In the genomic region with DNA sequence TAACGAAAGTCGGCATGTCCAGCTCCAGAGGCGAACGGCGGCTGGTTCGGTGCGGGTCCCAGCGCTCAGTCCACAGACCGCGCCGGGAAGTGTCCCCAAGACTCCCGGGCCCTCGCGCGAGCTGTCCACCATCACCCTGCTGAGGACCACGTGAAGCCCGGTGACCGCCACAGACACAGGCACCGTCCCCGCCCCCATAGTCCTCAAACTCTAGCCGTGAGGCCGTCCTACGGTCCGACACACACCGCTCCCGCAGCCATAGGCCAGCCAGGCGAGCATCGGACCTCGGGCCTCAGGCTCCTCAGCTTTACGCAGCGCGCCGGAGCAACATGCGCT, we compare ENCODE assay signal across 8 cellular contexts. TPM values are rescaled to one million over a fixed set of nuclear protein-coding genes. Genes with fewer than 3 reads are reported as not detected.
DNase-seq lines count a peak whose midpoint lies in the region; ATAC-seq and TF ChIP-seq lines count a peak whose summit lies in the region.

No MANE protein-coding gene starts in this region.

- no peak for TF ChIP-seq POLR2A in HCT116 (IDR thresholded peaks at IDR 0.05; ENCODE audit: borderline replicate concordance, extremely low read depth, insufficient read depth, insufficient read length)

- H4K20me1 ChIP-seq in HCT116 (ENCODE audit: insufficient read depth), result no peaks in the 10 kb centered on the region

- no peak for TF ChIP-seq CTCF in HCT116 (IDR thresholded peaks at IDR 0.05 in 2 of 3, conservative IDR thresholded peaks at IDR 0.05 in 1 of 3; ENCODE audit: borderline replicate concordance in 1 of 3, insufficient read depth in 1 of 3, low read depth in 2 of 3, low read length in 2 of 3)
- no peak for TF ChIP-seq CTCF in astrocyte of the spinal cord (IDR thresholded peaks at IDR 0.05; ENCODE audit: low read depth, low read length)

- no peaks in the 10 kb centered on the region for H3K9me3 ChIP-seq in HCT116 (ENCODE audit: control insufficient read depth in 1 of 2, insufficient read depth in 1 of 2, low read depth in 1 of 2, low read length in 2 of 2)
- no peaks in the 10 kb centered on the region for H3K9me3 ChIP-seq in MG63

- H3K36me3 Mint-ChIP-seq in activated CD4-positive, alpha-beta T cell treated with anti-CD3 and anti-CD28 coated beads for 36 hours (ENCODE audit: low read depth), result peaks cover 30% of the 10 kb centered on the region
- H3K36me3 Mint-ChIP-seq in immature natural killer cell, result peaks cover 19 to 22% (median 20%) of the 10 kb centered on the region in 3 donors

- no peaks in the 10 kb centered on the region for H3K27me3 Mint-ChIP-seq in activated CD4-positive, alpha-beta T cell treated with anti-CD3 and anti-CD28 coated beads for 36 hours
- H3K27me3 Mint-ChIP-seq in immature natural killer cell (ENCODE audit: low read depth in 3 of 3), result peaks cover 7 to 15% (median 11%) of the 10 kb centered on the region in 3 donors
- H3K27me3 Mint-ChIP-seq in stimulated activated naive CD8-positive, alpha-beta T cell treated with anti-CD3 and anti-CD28 coated beads, Interleukin-15, amount 100 ng/mL, for 72 hours, result no peaks in the 10 kb centered on the region

- peak overlapping the region; percentile 84 for H3K9ac ChIP-seq in HCT116 (ENCODE audit: low read length)

- POLR2A ChIA-PET in activated CD4-positive, alpha-beta T cell treated with anti-CD3 and anti-CD28 coated beads for 36 hours (lab: Charles Lee), result interaction anchor here (1.2 to 1.4 kb wide), 3 partner anchors 10 to 260 kb away, joined by 5 to 13 read pairs (median 6); partner anchors contain the start of genes CBR1 and MORC3
- POLR2A ChIA-PET in HCT116 (lab: Charles Lee), result interaction anchor here (0.7 to 1.8 kb wide), 4 partner anchors 9 to 37 kb away, joined by 3 to 5 read pairs (median 4); no protein-coding TSS in a partner anchor

- ATAC-seq in activated CD4-positive, alpha-beta T cell treated with anti-CD3 and anti-CD28 coated beads for 36 hours, result peak; percentile 23
- ATAC-seq in HCT116, result peak; percentile 64
- ATAC-seq in stimulated activated naive CD8-positive, alpha-beta T cell treated with anti-CD3 and anti-CD28 coated beads, Interleukin-15, amount 100 ng/mL, for 72 hours, result peak; percentile 43

- TF ChIP-seq RAD21 in HCT116 (IDR thresholded peaks at IDR 0.05; ENCODE audit: low read depth), result no peak

- BruUV-seq in HCT116 (replicated peaks; lab: Mats Ljungman, UMichigan), result TSS peak; percentile 54

- H3K4me2 ChIP-seq in HCT116 (ENCODE audit: low read length), result peak overlapping the region; percentile 87

- in situ Hi-C loops in astrocyte of the spinal cord (cut with HindIII; ENCODE audit: low sequenced_read_pairs), result no loop called here

- intact Hi-C loops in activated CD4-positive, alpha-beta T cell treated with anti-CD3 and anti-CD28 coated beads for 36 hours (cut with DNase I, micrococcal nuclease), result loop anchor here (1.0 to 10.0 kb wide), 11 partner anchors 10 to 1305 kb away; partner anchors contain the start of genes DOP1B (in 2 of the 2), CBR3 (in 1 of the 2), CHAF1B (in 1 of the 2) and DYRK1A (in 1 of the 2)
- intact Hi-C loops in HCT116 (cut with micrococcal nuclease), result loop anchor here (5.0 kb wide), 1 partner anchor 53 kb away; no protein-coding TSS in a partner anchor

- peaks cover 29 to 33% of the 10 kb centered on the region in 2 experiments for H3K36me3 ChIP-seq in HCT116 (ENCODE audit: control insufficient read depth in 1 of 2, insufficient read depth in 2 of 2, low read length in 2 of 2)
- H3K36me3 ChIP-seq in MG63, result peaks cover 41% of the 10 kb centered on the region

- no peaks in the 10 kb centered on the region for H3K9me2 ChIP-seq in HCT116 (ENCODE audit: insufficient read depth)

- peaks cover 14% of the 10 kb centered on the region for H3K4me1 Mint-ChIP-seq in activated CD4-positive, alpha-beta T cell treated with anti-CD3 and anti-CD28 coated beads for 36 hours
- peaks cover 22 to 32% of the 10 kb centered on the region in 2 donors for H3K4me1 Mint-ChIP-seq in immature natural killer cell
- peaks cover 29% of the 10 kb centered on the region for H3K4me1 Mint-ChIP-seq in stimulated activated naive CD8-positive, alpha-beta T cell treated with anti-CD3 and anti-CD28 coated beads, Interleukin-15, amount 100 ng/mL, for 72 hours

- H3K27me3 ChIP-seq in HCT116 (ENCODE audit: insufficient read depth, low read length) (no peaks in the 10 kb centered on the region), MG63 (no peaks in the 10 kb centered on the region)

- peaks cover 33% of the 10 kb centered on the region for H3K79me2 ChIP-seq in HCT116 (ENCODE audit: insufficient read depth, low read length)

- no peak overlapping the region for H2AFZ ChIP-seq in HCT116 (ENCODE audit: low read depth, low read length, poor library complexity, severe bottlenecking)

- RAD21 ChIA-PET in HCT116 (lab: Charles Lee; ENCODE audit: low non-redundant PET in 1 of 2, low total read pairs in 2 of 2, uncharacterized antibody in 2 of 2, unreplicated experiment in 2 of 2), result no interaction called here

- H3K4me1 ChIP-seq in HCT116 (ENCODE audit: control insufficient read depth in 1 of 2, insufficient read depth in 2 of 2, low read length in 2 of 2), result peaks cover 11 to 13% of the 10 kb centered on the region in 2 experiments; a peak in 3 of 4 replicates

- H3K4me3 ChIP-seq in HCT116 (replicated peaks in 1 of 2; ENCODE audit: low read depth in 1 of 2, low read length in 2 of 2), result peak overlapping the region; percentile 91 to 99
- peak overlapping the region; percentile 72 for H3K4me3 ChIP-seq in MG63
- H3K4me3 ChIP-seq in astrocyte of the spinal cord (ENCODE audit: low read depth, low read length), result peak overlapping the region; percentile 73

- H3K27ac Mint-ChIP-seq in activated CD4-positive, alpha-beta T cell treated with anti-CD3 and anti-CD28 coated beads for 36 hours, result peak overlapping the region; percentile 92
- peak overlapping the region; percentile 91 to 98 (median 96) for H3K27ac Mint-ChIP-seq in immature natural killer cell
- peak overlapping the region; percentile 95 to 98 for H3K27ac Mint-ChIP-seq in stimulated activated naive CD8-positive, alpha-beta T cell treated with anti-CD3 and anti-CD28 coated beads, Interleukin-15, amount 100 ng/mL, for 72 hours

- CTCF ChIA-PET in activated CD4-positive, alpha-beta T cell treated with anti-CD3 and anti-CD28 coated beads for 36 hours (lab: Charles Lee), result interaction anchor here (0.6 to 2.8 kb wide), 6 partner anchors 10 to 60 kb away, joined by 3 to 14 read pairs (median 4); partner anchors contain the start of gene CBR1
- CTCF ChIA-PET in HCT116 (lab: Charles Lee), result interaction anchor here (0.8 to 1.0 kb wide), 4 partner anchors 23 to 64 kb away, joined by 3 to 4 read pairs (median 4); no protein-coding TSS in a partner anchor

- H3K9me3 Mint-ChIP-seq in activated CD4-positive, alpha-beta T cell treated with anti-CD3 and anti-CD28 coated beads for 36 hours (ENCODE audit: low read depth), result no peaks in the 10 kb centered on the region
- H3K9me3 Mint-ChIP-seq in immature natural killer cell, result no peaks in the 10 kb centered on the region
- no peaks in the 10 kb centered on the region for H3K9me3 Mint-ChIP-seq in stimulated activated naive CD8-positive, alpha-beta T cell treated with anti-CD3 and anti-CD28 coated beads, Interleukin-15, amount 100 ng/mL, for 72 hours

- peak overlapping the region; percentile 98 for H3K27ac ChIP-seq in HCT116 (ENCODE audit: low read depth, low read length)

- DNase-seq in activated CD4-positive, alpha-beta T cell treated with anti-CD3 and anti-CD28 coated beads for 36 hours, result no peak
- no peak for DNase-seq in activated CD4-positive, alpha-beta T cell treated with anti-CD3 and anti-CD28 coated beads, Interleukin-2, amount 50 U/mL, for 48 hours
- DNase-seq in HCT116 (ENCODE audit: low read depth, low spot score) (no peak), MG63 (peak; percentile 45), astrocyte of the spinal cord (ENCODE audit: low read depth, low spot score) (no peak), immature natural killer cell (no peak), GOT3 (lab: John Stamatoyannopoulos, UW) (no peak)
- no peak for DNase-seq in stimulated activated naive CD8-positive, alpha-beta T cell treated with anti-CD3 and anti-CD28 coated beads, Interleukin-15, amount 100 ng/mL, for 72 hours

- peak overlapping the region; percentile 89 for H3K4me3 Mint-ChIP-seq in activated CD4-positive, alpha-beta T cell treated with anti-CD3 and anti-CD28 coated beads for 36 hours
- H3K4me3 Mint-ChIP-seq in immature natural killer cell, result peak overlapping the region; percentile 94 to 98 (median 97)
- peak overlapping the region; percentile 90 to 92 for H3K4me3 Mint-ChIP-seq in stimulated activated naive CD8-positive, alpha-beta T cell treated with anti-CD3 and anti-CD28 coated beads, Interleukin-15, amount 100 ng/mL, for 72 hours

TF ChIP-seq in HCT116, 20 proteins besides CTCF, POLR2A, EP300 and RAD21 (continues in another document):
- TF ChIP-seq FOSL1 (IDR thresholded peaks at IDR 0.05; ENCODE audit: low read depth) (no peak), EZH2 (IDR thresholded peaks at IDR 0.05) (no peak), YY1 (IDR thresholded peaks at IDR 0.05; ENCODE audit: extremely low read depth, insufficient replicate concordance, low read depth, low read length) (no peak)
- TF ChIP-seq, protein P1, sequence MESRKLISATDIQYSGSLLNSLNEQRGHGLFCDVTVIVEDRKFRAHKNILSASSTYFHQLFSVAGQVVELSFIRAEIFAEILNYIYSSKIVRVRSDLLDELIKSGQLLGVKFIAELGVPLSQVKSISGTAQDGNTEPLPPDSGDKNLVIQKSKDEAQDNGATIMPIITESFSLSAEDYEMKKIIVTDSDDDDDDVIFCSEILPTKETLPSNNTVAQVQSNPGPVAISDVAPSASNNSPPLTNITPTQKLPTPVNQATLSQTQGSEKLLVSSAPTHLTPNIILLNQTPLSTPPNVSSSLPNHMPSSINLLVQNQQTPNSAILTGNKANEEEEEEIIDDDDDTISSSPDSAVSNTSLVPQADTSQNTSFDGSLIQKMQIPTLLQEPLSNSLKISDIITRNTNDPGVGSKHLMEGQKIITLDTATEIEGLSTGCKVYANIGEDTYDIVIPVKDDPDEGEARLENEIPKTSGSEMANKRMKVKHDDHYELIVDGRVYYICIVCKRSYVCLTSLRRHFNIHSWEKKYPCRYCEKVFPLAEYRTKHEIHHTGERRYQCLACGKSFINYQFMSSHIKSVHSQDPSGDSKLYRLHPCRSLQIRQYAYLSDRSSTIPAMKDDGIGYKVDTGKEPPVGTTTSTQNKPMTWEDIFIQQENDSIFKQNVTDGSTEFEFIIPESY (IDR thresholded peaks at IDR 0.05; ENCODE audit: extremely low read depth, insufficient replicate concordance, low read length), result no peak

RNA-seq across cellular contexts. Expression of gene SETD4, which starts 0.5 kb away (rescaled TPM):
- total RNA-seq in activated CD4-positive, alpha-beta T cell treated with anti-CD3 and anti-CD28 coated beads for 36 hours, result 10 to 100 TPM; 11.0 to 17.6 TPM
- 22.7 TPM for total RNA-seq in HCT116 (2021; ENCODE audit: unreplicated experiment)
- 8.0 and 11.6 TPM in 2 replicates for polyA plus RNA-seq in HCT116 (2012)
- 7.6 and 12.1 TPM in 2 replicates for total RNA-seq in MG63 (2014; rRNA removed; shearing (Covaris generic); ENCODE audit: low replicate concordance)
- polyA plus RNA-seq in immature natural killer cell, result 10 to 100 TPM in 1 of 3 donors, 1 to 10 TPM in 2; 6.5 to 11.2 (median 8.6) TPM

RNA-seq across cellular contexts. Expression of gene CBR1, which starts 10.0 kb away (rescaled TPM):
- 10 to 100 TPM; 48.6 to 54.1 TPM for total RNA-seq in activated CD4-positive, alpha-beta T cell treated with anti-CD3 and anti-CD28 coated beads for 36 hours
- 0.91 TPM for total RNA-seq in HCT116 (2021; ENCODE audit: unreplicated experiment)
- not detected in 2 replicates for polyA plus RNA-seq in HCT116 (2012)
- total RNA-seq in MG63 (2014; rRNA removed; shearing (Covaris generic); ENCODE audit: low replicate concordance), result 139 and 172 TPM in 2 replicates
- 10 to 100 TPM; 60.1 to 69.6 (median 62.1) TPM for polyA plus RNA-seq in immature natural killer cell

Comparison
In these comparisons a context has a peak if more than half of its experiments do, and no peak if none do; other contexts are left out.
1. RNA of gene CBR1, which starts 10.0 kb away (total RNA-seq): 139 to 172 TPM in MG63 and 48.6 to 54.1 TPM in activated CD4-positive, alpha-beta T cell treated with anti-CD3 and anti-CD28 coated beads for 36 hours; 0.91 TPM in HCT116 (single experiment); every median in the first group is over 10 times any median in the second.
2. Peak in every context shown above with its lines, with median percentiles within 50 percentile points of each other: ATAC-seq, H3K27ac Mint-ChIP-seq, H3K4me3 Mint-ChIP-seq and H3K4me3 ChIP-seq.